8 cellular contexts compared by ENCODE assay signal in the genomic region with DNA sequence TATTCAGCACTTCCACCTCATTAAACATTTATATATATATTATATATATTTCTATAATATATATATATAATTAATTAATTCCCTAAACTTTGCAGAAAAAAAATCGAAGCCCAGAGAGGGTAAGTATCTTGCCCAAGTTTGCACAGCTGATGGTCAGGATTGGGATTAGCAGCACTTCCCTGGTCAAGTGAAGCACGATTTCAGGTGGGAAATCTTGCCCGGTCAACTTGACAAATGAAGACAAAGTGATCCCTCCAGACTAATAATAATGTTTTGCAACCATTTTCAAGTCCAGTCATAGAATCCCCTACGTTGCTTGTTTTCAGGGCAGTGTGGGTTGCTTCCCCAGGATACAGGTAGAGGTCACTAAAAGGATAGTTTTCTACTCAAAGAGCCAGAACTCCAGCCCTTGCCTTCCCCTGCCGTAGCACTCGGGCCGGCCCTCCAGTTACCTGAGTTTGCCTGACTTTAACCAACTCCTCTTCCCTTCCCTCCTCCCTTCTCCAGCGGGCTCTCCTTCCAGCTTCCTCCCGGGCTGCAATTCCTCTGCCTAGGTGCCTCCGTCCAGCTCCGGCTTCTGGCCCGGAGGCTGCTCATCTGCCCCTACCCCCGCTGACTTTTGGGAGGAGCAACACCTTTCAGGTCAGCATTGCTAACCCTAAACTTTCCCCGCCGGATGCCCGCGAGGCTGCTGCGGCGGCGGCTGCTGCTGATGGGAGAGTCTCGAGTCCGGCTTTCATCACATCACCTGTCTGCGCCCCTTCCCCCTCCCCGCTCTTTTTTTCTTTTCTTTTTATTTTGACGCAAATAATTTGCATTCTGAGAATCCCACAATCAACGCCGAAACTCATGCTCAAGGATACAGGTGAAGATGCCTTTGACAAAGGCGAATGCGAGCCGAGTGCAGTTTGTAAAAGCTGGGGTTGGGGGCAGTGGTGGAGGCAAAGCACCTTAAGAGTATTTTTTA. TPM values are rescaled to one million over a fixed set of nuclear protein-coding genes. Genes with fewer than 3 reads are reported as not detected.
DNase-seq lines count a peak whose midpoint lies in the region; ATAC-seq and TF ChIP-seq lines count a peak whose summit lies in the region.

No MANE protein-coding gene starts in this region.

- ATAC-seq in GM21529 (IDR thresholded peaks at IDR 0.05; ENCODE audit: unreplicated experiment) (peak; percentile 66), body of pancreas (peak; percentile 88), right lobe of liver (peak; percentile 90 to 96 (median 92)), upper lobe of left lung (ENCODE audit: low FRiP score in 2 of 2) (peak in 1 of 2 donors; percentile 34)

- DNase-seq in body of pancreas = peak; percentile 76 to 84 (median 82)
- DNase-seq in right lobe of liver = peak; percentile 77 to 78 (median 78)
- peak; percentile 44 to 82 for DNase-seq in upper lobe of left lung
- no peak for DNase-seq in hypothalamus (lab: John Stamatoyannopoulos, UW)
- no peak for DNase-seq in mucosa of gallbladder (ENCODE audit: low spot score)

- peak; percentile 19 for TF ChIP-seq CTCF in GM12873 (IDR thresholded peaks at IDR 0.05; ENCODE audit: insufficient read depth, low read depth, low read length, missing control alignments)
- TF ChIP-seq CTCF in KMS-11 (conservative IDR thresholded peaks at IDR 0.05; ENCODE audit: low read depth, low read length) = no peak; the same call in 1 of the 2 replicates
- peak; percentile 10 to 80 (median 75) for TF ChIP-seq CTCF in body of pancreas (IDR thresholded peaks at IDR 0.05)
- TF ChIP-seq CTCF in right lobe of liver (IDR thresholded peaks at IDR 0.05) = peak; percentile 40 to 63 (median 52)
- TF ChIP-seq CTCF in upper lobe of left lung (IDR thresholded peaks at IDR 0.05) = peak in 1 of 6 experiments; percentile 23

- H3K4me1 ChIP-seq in KMS-11 (ENCODE audit: low read depth, poor library complexity, severe bottlenecking) (peaks cover 9% of the 10 kb centered on the region), body of pancreas (peaks cover 41% of the 10 kb centered on the region), right lobe of liver (no peaks in the 10 kb centered on the region), upper lobe of left lung (peaks cover 13 to 17% (median 14%) of the 10 kb centered on the region in 4 donors)

- no peak overlapping the region for H3K9ac ChIP-seq in KMS-11

- no peaks in the 10 kb centered on the region for H3K79me2 ChIP-seq in KMS-11 (ENCODE audit: insufficient read depth, low read depth)

- peak overlapping the region; percentile 57 for H3K4me2 ChIP-seq in KMS-11

- no peaks in the 10 kb centered on the region for H3K27me3 ChIP-seq in KMS-11 (ENCODE audit: insufficient read depth, low read depth)
- H3K27me3 ChIP-seq in body of pancreas = no peaks in the 10 kb centered on the region
- no peaks in the 10 kb centered on the region for H3K27me3 ChIP-seq in right lobe of liver
- H3K27me3 ChIP-seq in upper lobe of left lung = peaks cover 0 to 9% (median 2%) of the 10 kb centered on the region in 4 donors

- 3% methylated on average over 30 of the region's 30 CpGs for WGBS in body of pancreas, 2 donors
- 3% methylated on average over 29 of the region's 30 CpGs for WGBS in right lobe of liver (ENCODE audit: insufficient coverage, low coverage, low lambda C conversion rate, missing lambda C conversion rate)
- WGBS in upper lobe of left lung, 2 donors = 7 to 8% methylated on average over 30 of the region's 30 CpGs

- H3K4me3 ChIP-seq in KMS-11 (IDR thresholded peaks at IDR 0.05; ENCODE audit: insufficient read depth, low read depth, low read length) (no peak overlapping the region), body of pancreas (peak overlapping the region; percentile 54 to 67), right lobe of liver (peak overlapping the region; percentile 56 to 64 (median 58)), upper lobe of left lung (peak overlapping the region; percentile 32 to 59 (median 43))

- H3K27ac ChIP-seq in KMS-11 (no peak overlapping the region), body of pancreas (peak overlapping the region; percentile 63 to 95 (median 87)), right lobe of liver (peak overlapping the region; percentile 70 to 82 (median 79)), upper lobe of left lung (no peak overlapping the region)

- TF ChIP-seq POLR2A in body of pancreas (IDR thresholded peaks at IDR 0.05) = peak in 2 of 3 donors; percentile 41 to 46
- no peak for TF ChIP-seq POLR2A in right lobe of liver (IDR thresholded peaks at IDR 0.05)
- no peak for TF ChIP-seq POLR2A in upper lobe of left lung (IDR thresholded peaks at IDR 0.05)

- H3K36me3 ChIP-seq in KMS-11 (ENCODE audit: insufficient read depth) (no peaks in the 10 kb centered on the region), body of pancreas (replicated peaks in 1 of 2; ENCODE audit: insufficient read depth in 1 of 2, low read depth in 2 of 2) (no peaks in the 10 kb centered on the region), right lobe of liver (no peaks in the 10 kb centered on the region), upper lobe of left lung (no peaks in the 10 kb centered on the region)

- no peaks in the 10 kb centered on the region for H4K20me1 ChIP-seq in KMS-11 (ENCODE audit: insufficient read depth)

- no peak for TF ChIP-seq EP300 in upper lobe of left lung (IDR thresholded peaks at IDR 0.05)

- H3K9me3 ChIP-seq in body of pancreas (no peaks in the 10 kb centered on the region), right lobe of liver (no peaks in the 10 kb centered on the region), upper lobe of left lung (no peaks in the 10 kb centered on the region)

- intact Hi-C loops in body of pancreas (cut with DNase I) = loop anchor here (10.0 kb wide), 1 partner anchor 205 kb away; no protein-coding TSS in a partner anchor
- intact Hi-C loops in right lobe of liver (cut with DNase I) = loop anchor here in 1 of 2 donors (10.0 kb wide), 1 partner anchor 225 kb away; no protein-coding TSS in a partner anchor

- H2AFZ ChIP-seq in KMS-11 (ENCODE audit: low read depth) = peak overlapping the region; percentile 81

RNA-seq across cellular contexts. Expression of gene PRLR, which starts 0.9 kb away (rescaled TPM):
- total RNA-seq in body of pancreas (1 to 10 TPM; 6.2 to 7.9 TPM), right lobe of liver (10 to 100 TPM in 5 of 6 experiments, 1 to 10 TPM in 1; 7.4 to 26.8 (median 15.1) TPM), upper lobe of left lung (1 to 10 TPM in 4 of 6 donors, under 1 TPM in 1, not detected in 1; 0.49 to 3.6 (median 1.8) TPM), mucosa of gallbladder (9.3 TPM)

Comparison
In these comparisons a context has a peak if more than half of its experiments do, and no peak if none do; other contexts are left out.
1. H3K27ac ChIP-seq: peak in body of pancreas (4 of 4) and right lobe of liver (3 of 3); none in KMS-11 (single experiment) and upper lobe of left lung (0 of 4).
2. DNase-seq: peak in body of pancreas (4 of 4), right lobe of liver (3 of 3) and upper lobe of left lung (2 of 2); none in hypothalamus (0 of 51) and mucosa of gallbladder (single experiment).
3. POLR2A ChIP-seq: peak in body of pancreas (2 of 3); none in right lobe of liver (single experiment) and upper lobe of left lung (0 of 4).